ENCODE assay signal across 20 cellular contexts in the genomic region with DNA sequence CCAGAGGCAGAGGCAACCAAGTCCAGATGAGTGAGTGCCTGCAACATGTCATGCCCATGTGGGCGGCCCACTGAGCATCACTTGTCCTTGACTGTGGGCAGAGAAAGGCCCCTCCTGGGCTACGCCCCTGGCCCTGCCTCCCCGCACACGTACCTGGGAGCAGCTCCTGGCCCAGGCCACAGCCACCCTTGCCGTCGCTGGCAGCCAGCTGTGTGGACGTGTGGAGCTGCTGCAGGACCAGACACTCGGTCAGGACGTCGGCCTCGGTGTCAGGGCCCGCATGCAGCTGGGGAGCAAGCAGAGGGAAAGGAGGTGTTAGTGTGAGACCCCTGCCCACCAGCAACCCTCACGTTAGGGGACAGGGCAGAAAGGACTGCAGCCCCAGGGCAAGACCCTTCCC.
DNase-seq lines count a peak whose midpoint lies in the region; ATAC-seq and TF ChIP-seq lines count a peak whose summit lies in the region.
"Had no signal": no experiment of that assay in that cellular context is flagged by ENCODE, and none has a peak within 500 bp of the region (broad histone marks: within the 10 kb centered on the region; RNA-seq: fewer than 3 reads in every experiment).

No MANE protein-coding gene starts in this region.

- no peak for ATAC-seq in IMR-90 (ENCODE audit: low read depth)
- ATAC-seq: A549 had no signal

- H3K4me3 Mint-ChIP-seq in Caco-2 (ENCODE audit: unreplicated experiment) (no peak overlapping the region), glutamatergic neuron (ENCODE audit: unreplicated experiment) (no peak overlapping the region)
- H3K4me3 Mint-ChIP-seq: CD14-positive monocyte; CD4-positive, alpha-beta memory T cell; CD4-positive, CD25-positive, alpha-beta regulatory T cell; CD8-positive, alpha-beta memory T cell had no signal

- no peak overlapping the region for H2BK20ac ChIP-seq in IMR-90 (ENCODE audit: low read depth, low read length)

- CTCF ChIA-PET in Caco-2 (lab: Charles Lee) (no interaction called here), IMR-90 (lab: Yijun Ruan, JAX) (interaction anchor here (0.9 kb wide), 1 partner anchor 197 kb away, joined by 3 read pairs; no protein-coding TSS in a partner anchor)

- H3K27me3 Mint-ChIP-seq in Caco-2 (ENCODE audit: insufficient read depth, unreplicated experiment) (no peaks in the 10 kb centered on the region), glutamatergic neuron (ENCODE audit: unreplicated experiment) (peaks cover 4% of the 10 kb centered on the region)
- H3K27me3 Mint-ChIP-seq: CD4-positive, alpha-beta memory T cell; CD4-positive, CD25-positive, alpha-beta regulatory T cell had no signal

- H3K9me3 ChIP-seq in Caco-2 (no peaks in the 10 kb centered on the region), IMR-90 (ENCODE audit: control insufficient read depth, insufficient read depth, low read length) (no peaks in the 10 kb centered on the region), vagina (no peaks in the 10 kb centered on the region)
- H3K9me3 ChIP-seq: A549, BE2C, BLaER1 had no signal

- H3K4ac ChIP-seq in IMR-90 (ENCODE audit: low read depth, low read length) = no peak overlapping the region

- H3K56ac ChIP-seq in IMR-90 (ENCODE audit: extremely low read depth, insufficient read depth, low read length) = no peak overlapping the region

- peaks cover 7% of the 10 kb centered on the region for H3K4me1 Mint-ChIP-seq in Caco-2 (ENCODE audit: low read depth, unreplicated experiment)
- peaks cover 39% of the 10 kb centered on the region for H3K4me1 Mint-ChIP-seq in glutamatergic neuron (ENCODE audit: low read depth, unreplicated experiment)
- H3K4me1 Mint-ChIP-seq: CD14-positive monocyte; CD4-positive, alpha-beta memory T cell; CD4-positive, CD25-positive, alpha-beta regulatory T cell; CD8-positive, alpha-beta memory T cell had no signal

- H3K27me3 ChIP-seq in Caco-2 (replicated peaks; ENCODE audit: control insufficient read depth, insufficient read depth, low read length) (no peaks in the 10 kb centered on the region), IMR-90 (ENCODE audit: control insufficient read depth, insufficient read depth, low read length) (no peaks in the 10 kb centered on the region), vagina (no peaks in the 10 kb centered on the region), H7 (ENCODE audit: control insufficient read depth, insufficient read depth, low read length) (no peaks in the 10 kb centered on the region)
- H3K27me3 ChIP-seq: BE2C, BLaER1 had no signal

- no peak for TF ChIP-seq RAD21 in IMR-90 (IDR thresholded peaks at IDR 0.05; ENCODE audit: low read length)

- no peak overlapping the region for H2AK5ac ChIP-seq in IMR-90 (ENCODE audit: low read depth, low read length)

- no peak overlapping the region for H4K91ac ChIP-seq in IMR-90 (ENCODE audit: insufficient read depth, low read depth, low read length)

- 100% methylated on average over 1 of the region's 13 CpGs; no CpG with 5 or more reads in 1 of the 2 experiments for WGBS in IMR-90 (ENCODE audit: extremely low coverage in 2 of 2, insufficient read length in 1 of 2), 2 experiments

- H2AK9ac ChIP-seq in IMR-90 (replicated peaks; ENCODE audit: low read depth, low read length, poor library complexity) = peak overlapping the region; percentile 29

- H3K9ac ChIP-seq in IMR-90 (ENCODE audit: low read depth, low read length) = no peak overlapping the region
- H3K9ac ChIP-seq: BLaER1 had no signal

- dilution Hi-C loops in IMR-90 (cut with HindIII; ENCODE audit: low sequenced_read_pairs, unreplicated experiment) = no loop called here

- BruUV-seq in Caco-2 (replicated peaks; lab: Mats Ljungman, UMichigan) = no TSS peak
- no TSS peak for BruUV-seq in IMR-90 (replicated peaks; lab: Mats Ljungman, UMichigan)

- H3K14ac ChIP-seq in IMR-90 (replicated peaks; ENCODE audit: low read depth, low read length) = no peak overlapping the region

- POLR2A ChIA-PET in Caco-2 (lab: Charles Lee) = no interaction called here
- POLR2A ChIA-PET in IMR-90 (lab: Charles Lee; ENCODE audit: unreplicated experiment) = no interaction called here

- H3K27ac ChIP-seq in IMR-90 (ENCODE audit: insufficient read depth, low read length) (no peak overlapping the region), vagina (peak overlapping the region; percentile 33)
- H3K27ac ChIP-seq: 22Rv1, A549, BLaER1 had no signal

- no peak overlapping the region for H3K4me2 ChIP-seq in IMR-90 (ENCODE audit: low read depth, low read length)
- H3K4me2 ChIP-seq: A549, BLaER1 had no signal

- H3K36me3 ChIP-seq in Caco-2 (ENCODE audit: control insufficient read depth, insufficient read depth, low read length) = no peaks in the 10 kb centered on the region
- peaks cover 2% of the 10 kb centered on the region; the same call in 1 of the 2 replicates for H3K36me3 ChIP-seq in IMR-90 (ENCODE audit: control insufficient read depth, insufficient read depth, low read length)
- no peaks in the 10 kb centered on the region for H3K36me3 ChIP-seq in vagina
- H3K36me3 ChIP-seq in H7 (replicated peaks; ENCODE audit: control insufficient read depth, insufficient read depth, low read length) = no peaks in the 10 kb centered on the region
- H3K36me3 ChIP-seq: BE2C, BLaER1 had no signal

- H3K4me3 ChIP-seq in Caco-2 (ENCODE audit: low read depth, low read length) = no peak overlapping the region
- H3K4me3 ChIP-seq in IMR-90 (ENCODE audit: insufficient read depth, low read depth, low read length) = no peak overlapping the region
- H3K4me3 ChIP-seq in vagina = no peak overlapping the region
- no peak overlapping the region for H3K4me3 ChIP-seq in H7 (ENCODE audit: insufficient read depth, low read depth, low read length)
- H3K4me3 ChIP-seq: A549, BLaER1 had no signal

- TF ChIP-seq CTCF in Caco-2 (IDR thresholded peaks at IDR 0.05; ENCODE audit: insufficient read depth in 1 of 2, low read depth in 1 of 2, low read length in 1 of 2, severe bottlenecking in 1 of 2, unreplicated experiment in 1 of 2) (no peak), IMR-90 (conservative IDR thresholded peaks at IDR 0.05; ENCODE audit: low read depth, low read length) (no peak), glutamatergic neuron (IDR thresholded peaks at IDR 0.05; ENCODE audit: partially characterized antibody, unreplicated experiment) (no peak), vagina (IDR thresholded peaks at IDR 0.05) (no peak)

- H2BK120ac ChIP-seq in IMR-90 (ENCODE audit: low read depth, low read length) = no peak overlapping the region

- no peak overlapping the region for H2BK5ac ChIP-seq in IMR-90 (ENCODE audit: low read depth, low read length, poor library complexity, severe bottlenecking)

- no peak overlapping the region for H2AFZ ChIP-seq in IMR-90 (replicated peaks; ENCODE audit: low read length, poor library complexity)

- no peaks in the 10 kb centered on the region for H3K9me3 Mint-ChIP-seq in Caco-2 (ENCODE audit: unreplicated experiment)
- H3K9me3 Mint-ChIP-seq in glutamatergic neuron (ENCODE audit: unreplicated experiment) = peaks cover 5% of the 10 kb centered on the region
- H3K9me3 Mint-ChIP-seq: CD14-positive monocyte; CD4-positive, alpha-beta memory T cell; CD4-positive, CD25-positive, alpha-beta regulatory T cell; CD8-positive, alpha-beta memory T cell had no signal

- H3K9me1 ChIP-seq in IMR-90 (ENCODE audit: insufficient read depth, low read length) = peaks cover 7% of the 10 kb centered on the region

- H3K79me1 ChIP-seq in IMR-90 (ENCODE audit: low read depth in 1 of 2, low read length in 2 of 2) = no peaks in the 10 kb centered on the region

- H4K5ac ChIP-seq in IMR-90 (ENCODE audit: low read depth, low read length) = no peak overlapping the region

- no peaks in the 10 kb centered on the region for H3K36me3 Mint-ChIP-seq in Caco-2 (ENCODE audit: insufficient read depth, unreplicated experiment)
- H3K36me3 Mint-ChIP-seq in glutamatergic neuron (ENCODE audit: unreplicated experiment) = no peaks in the 10 kb centered on the region
- H3K36me3 Mint-ChIP-seq: CD14-positive monocyte; CD4-positive, alpha-beta memory T cell; CD4-positive, CD25-positive, alpha-beta regulatory T cell; CD8-positive, alpha-beta memory T cell had no signal

- DNase-seq in Caco-2 = no peak
- DNase-seq in IMR-90 = no peak
- no peak for DNase-seq in glutamatergic neuron
- no peak for DNase-seq in vagina (ENCODE audit: extremely low spot score in 2 of 2)
- no peak for DNase-seq in effector CD8-positive, alpha-beta T cell (lab: John Stamatoyannopoulos, UW)
- DNase-seq in AG08396 (ENCODE audit: low spot score) = no peak
- no peak for DNase-seq in H7
- DNase-seq: BE2C; C1 segment of cervical spinal cord; Calu3; CD4-positive, CD25-positive, alpha-beta regulatory T cell; CD8-positive, alpha-beta memory T cell; COR-L47; DMS79 treated with DMSO at 0.1 percent for 48 hours; GF-D8 had no signal

- peak overlapping the region; percentile 74 for H3K27ac Mint-ChIP-seq in Caco-2 (ENCODE audit: unreplicated experiment)
- peak overlapping the region; percentile 69 for H3K27ac Mint-ChIP-seq in glutamatergic neuron (ENCODE audit: unreplicated experiment)
- H3K27ac Mint-ChIP-seq: CD4-positive, alpha-beta memory T cell had no signal

- in situ Hi-C loops in IMR-90 (cut with MboI; ENCODE audit: low sequenced_read_pairs) = no loop called here

- no peaks in the 10 kb centered on the region for H4K20me1 ChIP-seq in IMR-90 (ENCODE audit: insufficient read depth, low read length)
- H4K20me1 ChIP-seq: BLaER1 had no signal

- intact Hi-C loops in Caco-2 (cut with micrococcal nuclease; ENCODE audit: unreplicated experiment) (no loop called here), IMR-90 (cut with micrococcal nuclease) (no loop called here), vagina (cut with DNase I) (no loop called here)

- H3K4me1 ChIP-seq in Caco-2 (peaks cover 22% of the 10 kb centered on the region), IMR-90 (ENCODE audit: control insufficient read depth, insufficient read depth, low read length) (peaks cover 5% of the 10 kb centered on the region; the same call in 1 of the 2 replicates), vagina (peaks cover 33% of the 10 kb centered on the region)
- H3K4me1 ChIP-seq: A549, BE2C had no signal

- no peak overlapping the region for H2BK15ac ChIP-seq in IMR-90 (ENCODE audit: low read depth, low read length)

- H4K8ac ChIP-seq in IMR-90 (ENCODE audit: low read depth in 2 of 2, low read length in 2 of 2) = no peak overlapping the region

- H3K23ac ChIP-seq in IMR-90 (ENCODE audit: low read depth, low read length) = no peak overlapping the region

- H3K18ac ChIP-seq in IMR-90 (ENCODE audit: low read depth, low read length) = no peak overlapping the region

- TF ChIP-seq POLR2A in IMR-90 (IDR thresholded peaks at IDR 0.05; ENCODE audit: low read depth, low read length) (no peak), vagina (IDR thresholded peaks at IDR 0.05) (no peak)

TF ChIP-seq in IMR-90, 13 proteins besides CTCF, POLR2A, EP300 and RAD21 (continues in another document):
- TF ChIP-seq MAZ (IDR thresholded peaks at IDR 0.05; ENCODE audit: borderline replicate concordance, low read depth, low read length) = no peak
- TF ChIP-seq CEBPB (IDR thresholded peaks at IDR 0.05; ENCODE audit: low read depth, low read length) = no peak
- no peak for TF ChIP-seq MAFK (IDR thresholded peaks at IDR 0.05; ENCODE audit: low read depth, low read length)
- no peak for TF ChIP-seq RFX5 (IDR thresholded peaks at IDR 0.05; ENCODE audit: low read depth, low read length)
- TF ChIP-seq NFE2L2 (IDR thresholded peaks at IDR 0.05; ENCODE audit: low read depth, low read length) = no peak
- no peak for TF ChIP-seq FOS (IDR thresholded peaks at IDR 0.05; ENCODE audit: low read depth, low read length)
